Comparison of ENCODE assay signal across 1 cellular context in genomic region chr19:54207908-54208783, GRCh38.
TF ChIP-seq lines count a peak whose summit lies in the region.

No MANE protein-coding gene starts in this region.

TF ChIP-seq in K562, 482 proteins besides CTCF, POLR2A, EP300 and RAD21 (continued from another document and continues in another):
- TF ChIP-seq, protein P1, sequence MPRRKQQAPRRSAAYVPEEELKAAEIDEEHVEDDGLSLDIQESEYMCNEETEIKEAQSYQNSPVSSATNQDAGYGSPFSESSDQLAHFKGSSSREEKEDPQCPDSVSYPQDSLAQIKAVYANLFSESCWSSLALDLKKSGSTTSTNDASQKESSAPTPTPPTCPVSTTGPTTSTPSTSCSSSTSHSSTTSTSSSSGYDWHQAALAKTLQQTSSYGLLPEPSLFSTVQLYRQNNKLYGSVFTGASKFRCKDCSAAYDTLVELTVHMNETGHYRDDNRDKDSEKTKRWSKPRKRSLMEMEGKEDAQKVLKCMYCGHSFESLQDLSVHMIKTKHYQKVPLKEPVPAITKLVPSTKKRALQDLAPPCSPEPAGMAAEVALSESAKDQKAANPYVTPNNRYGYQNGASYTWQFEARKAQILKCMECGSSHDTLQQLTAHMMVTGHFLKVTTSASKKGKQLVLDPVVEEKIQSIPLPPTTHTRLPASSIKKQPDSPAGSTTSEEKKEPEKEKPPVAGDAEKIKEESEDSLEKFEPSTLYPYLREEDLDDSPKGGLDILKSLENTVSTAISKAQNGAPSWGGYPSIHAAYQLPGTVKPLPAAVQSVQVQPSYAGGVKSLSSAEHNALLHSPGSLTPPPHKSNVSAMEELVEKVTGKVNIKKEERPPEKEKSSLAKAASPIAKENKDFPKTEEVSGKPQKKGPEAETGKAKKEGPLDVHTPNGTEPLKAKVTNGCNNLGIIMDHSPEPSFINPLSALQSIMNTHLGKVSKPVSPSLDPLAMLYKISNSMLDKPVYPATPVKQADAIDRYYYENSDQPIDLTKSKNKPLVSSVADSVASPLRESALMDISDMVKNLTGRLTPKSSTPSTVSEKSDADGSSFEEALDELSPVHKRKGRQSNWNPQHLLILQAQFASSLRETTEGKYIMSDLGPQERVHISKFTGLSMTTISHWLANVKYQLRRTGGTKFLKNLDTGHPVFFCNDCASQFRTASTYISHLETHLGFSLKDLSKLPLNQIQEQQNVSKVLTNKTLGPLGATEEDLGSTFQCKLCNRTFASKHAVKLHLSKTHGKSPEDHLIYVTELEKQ (CRISPR knock-in tag; IDR thresholded peaks at IDR 0.05) = no peak; the same call in 1 of the 2 replicates
- TF ChIP-seq BDP1 (IDR thresholded peaks at IDR 0.05; ENCODE audit: insufficient read depth, insufficient read length) (no peak), ESRRB (CRISPR knock-in tag; IDR thresholded peaks at IDR 0.05; ENCODE audit: borderline replicate concordance) (peak; percentile 81; the same call in 1 of the 2 replicates), SP1 (CRISPR knock-in tag; IDR thresholded peaks at IDR 0.05) (peak; percentile 86), PURB (CRISPR knock-in tag; IDR thresholded peaks at IDR 0.05; ENCODE audit: low read depth) (no peak), PHB2 (IDR thresholded peaks at IDR 0.05; ENCODE audit: low read depth) (0 out of 2 replicates have a peak, but pooled peaks have one; percentile 21), TCF3 (CRISPR knock-in tag; IDR thresholded peaks at IDR 0.05) (peak; percentile 96), PKNOX1 (IDR thresholded peaks at IDR 0.05) (0 out of 2 replicates have a peak, but pooled peaks have one; percentile 49), DDX20 (tag; IDR thresholded peaks at IDR 0.05; ENCODE audit: low read depth) (no peak), HSF4 (CRISPR knock-in tag; IDR thresholded peaks at IDR 0.05; ENCODE audit: borderline replicate concordance) (no peak), CC2D1A (IDR thresholded peaks at IDR 0.05) (peak; percentile 64; the same call in 1 of the 2 replicates), ZNF3 (CRISPR knock-in tag; IDR thresholded peaks at IDR 0.05) (no peak), ZNF197 (CRISPR knock-in tag; IDR thresholded peaks at IDR 0.05; ENCODE audit: low read depth) (no peak), MTA1 (IDR thresholded peaks at IDR 0.05; ENCODE audit: borderline replicate concordance) (peak; percentile 81; the same call in 1 of the 2 replicates), ZKSCAN3 (CRISPR knock-in tag; IDR thresholded peaks at IDR 0.05) (no peak), ZNF143 (CRISPR knock-in tag; IDR thresholded peaks at IDR 0.05) (no peak), DIDO1 (tag; IDR thresholded peaks at IDR 0.05; ENCODE audit: low read depth) (no peak), TGIF2 (CRISPR knock-in tag; IDR thresholded peaks at IDR 0.05) (no peak), FOXJ3 (CRISPR knock-in tag; IDR thresholded peaks at IDR 0.05) (peak; percentile 93), ARID3B (CRISPR knock-in tag; IDR thresholded peaks at IDR 0.05; ENCODE audit: borderline replicate concordance) (no peak), BHLHE40 (IDR thresholded peaks at IDR 0.05; ENCODE audit: low read length) (peak; percentile 82), ETS2 (tag; IDR thresholded peaks at IDR 0.05; ENCODE audit: borderline replicate concordance, poor library complexity, severe bottlenecking) (no peak), ZSCAN32 (CRISPR knock-in tag; IDR thresholded peaks at IDR 0.05) (no peak), DACH1 (IDR thresholded peaks at IDR 0.05; ENCODE audit: partially characterized antibody) (peak; percentile 81), BCOR (IDR thresholded peaks at IDR 0.05) (peak; percentile 72; the same call in 1 of the 2 replicates), PCBP2 (IDR thresholded peaks at IDR 0.05; ENCODE audit: low read depth, low read length, poor library complexity, severe bottlenecking) (no peak), RBM17 (IDR thresholded peaks at IDR 0.05; ENCODE audit: borderline replicate concordance, low read depth, low read length) (no peak), NFE2 (IDR thresholded peaks at IDR 0.05; ENCODE audit: low read depth) (peak; percentile 36), ZBTB5 (IDR thresholded peaks at IDR 0.05) (no peak; the same call in 1 of the 2 replicates), CCNT2 (IDR thresholded peaks at IDR 0.05; ENCODE audit: borderline replicate concordance, extremely low read depth, insufficient read length, low read depth, low read length) (peak; percentile 72), BRD4 (IDR thresholded peaks at IDR 0.05) (no peak), ZNF586 (CRISPR knock-in tag; conservative IDR thresholded peaks at IDR 0.05) (no peak; the same call in 1 of the 2 replicates), FOXM1 (IDR thresholded peaks at IDR 0.05; ENCODE audit: low read depth) (peak; percentile 66; the same call in 1 of the 2 replicates), FOXM1 (CRISPR knock-in tag; IDR thresholded peaks at IDR 0.05; ENCODE audit: low read depth) (no peak), E2F4 (CRISPR knock-in tag; IDR thresholded peaks at IDR 0.05; ENCODE audit: low read depth) (no peak), ZNF134 (CRISPR knock-in tag; conservative IDR thresholded peaks at IDR 0.05) (no peak), NRF1 (conservative IDR thresholded peaks at IDR 0.05 in 1 of 2, IDR thresholded peaks at IDR 0.05 in 1 of 2) (peak; percentile 24 to 55; a peak in 2 of 4 replicates), ZNF395 (CRISPR knock-in tag; IDR thresholded peaks at IDR 0.05) (peak; percentile 88; the same call in 1 of the 2 replicates), ZNF583 (CRISPR knock-in tag; IDR thresholded peaks at IDR 0.05) (peak; percentile 55; the same call in 1 of the 2 replicates), ZNF165 (CRISPR knock-in tag; IDR thresholded peaks at IDR 0.05; ENCODE audit: borderline replicate concordance) (0 out of 2 replicates have a peak, but pooled peaks have one; percentile 35), LARP7 (IDR thresholded peaks at IDR 0.05) (no peak), CBFB (CRISPR knock-in tag; IDR thresholded peaks at IDR 0.05) (no peak), NFXL1 (CRISPR knock-in tag; IDR thresholded peaks at IDR 0.05) (0 out of 2 replicates have a peak, but pooled peaks have one; percentile 54)
- TF ChIP-seq, protein P2, sequence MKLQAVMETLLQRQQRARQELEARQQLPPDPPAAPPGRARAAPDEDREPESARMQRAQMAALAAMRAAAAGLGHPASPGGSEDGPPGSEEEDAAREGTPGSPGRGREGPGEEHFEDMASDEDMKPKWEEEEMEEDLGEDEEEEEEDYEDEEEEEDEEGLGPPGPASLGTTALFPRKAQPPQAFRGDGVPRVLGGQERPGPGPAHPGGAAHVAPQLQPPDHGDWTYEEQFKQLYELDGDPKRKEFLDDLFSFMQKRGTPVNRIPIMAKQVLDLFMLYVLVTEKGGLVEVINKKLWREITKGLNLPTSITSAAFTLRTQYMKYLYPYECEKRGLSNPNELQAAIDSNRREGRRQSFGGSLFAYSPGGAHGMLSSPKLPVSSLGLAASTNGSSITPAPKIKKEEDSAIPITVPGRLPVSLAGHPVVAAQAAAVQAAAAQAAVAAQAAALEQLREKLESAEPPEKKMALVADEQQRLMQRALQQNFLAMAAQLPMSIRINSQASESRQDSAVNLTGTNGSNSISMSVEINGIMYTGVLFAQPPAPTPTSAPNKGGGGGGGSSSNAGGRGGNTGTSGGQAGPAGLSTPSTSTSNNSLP (IDR thresholded peaks at IDR 0.05; ENCODE audit: borderline replicate concordance, low read depth, low read length) = no peak
- TF ChIP-seq, protein P3, sequence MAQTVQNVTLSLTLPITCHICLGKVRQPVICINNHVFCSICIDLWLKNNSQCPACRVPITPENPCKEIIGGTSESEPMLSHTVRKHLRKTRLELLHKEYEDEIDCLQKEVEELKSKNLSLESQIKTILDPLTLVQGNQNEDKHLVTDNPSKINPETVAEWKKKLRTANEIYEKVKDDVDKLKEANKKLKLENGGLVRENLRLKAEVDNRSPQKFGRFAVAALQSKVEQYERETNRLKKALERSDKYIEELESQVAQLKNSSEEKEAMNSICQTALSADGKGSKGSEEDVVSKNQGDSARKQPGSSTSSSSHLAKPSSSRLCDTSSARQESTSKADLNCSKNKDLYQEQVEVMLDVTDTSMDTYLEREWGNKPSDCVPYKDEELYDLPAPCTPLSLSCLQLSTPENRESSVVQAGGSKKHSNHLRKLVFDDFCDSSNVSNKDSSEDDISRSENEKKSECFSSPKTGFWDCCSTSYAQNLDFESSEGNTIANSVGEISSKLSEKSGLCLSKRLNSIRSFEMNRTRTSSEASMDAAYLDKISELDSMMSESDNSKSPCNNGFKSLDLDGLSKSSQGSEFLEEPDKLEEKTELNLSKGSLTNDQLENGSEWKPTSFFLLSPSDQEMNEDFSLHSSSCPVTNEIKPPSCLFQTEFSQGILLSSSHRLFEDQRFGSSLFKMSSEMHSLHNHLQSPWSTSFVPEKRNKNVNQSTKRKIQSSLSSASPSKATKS (CRISPR knock-in tag; IDR thresholded peaks at IDR 0.05) = no peak
- TF ChIP-seq, protein P4, sequence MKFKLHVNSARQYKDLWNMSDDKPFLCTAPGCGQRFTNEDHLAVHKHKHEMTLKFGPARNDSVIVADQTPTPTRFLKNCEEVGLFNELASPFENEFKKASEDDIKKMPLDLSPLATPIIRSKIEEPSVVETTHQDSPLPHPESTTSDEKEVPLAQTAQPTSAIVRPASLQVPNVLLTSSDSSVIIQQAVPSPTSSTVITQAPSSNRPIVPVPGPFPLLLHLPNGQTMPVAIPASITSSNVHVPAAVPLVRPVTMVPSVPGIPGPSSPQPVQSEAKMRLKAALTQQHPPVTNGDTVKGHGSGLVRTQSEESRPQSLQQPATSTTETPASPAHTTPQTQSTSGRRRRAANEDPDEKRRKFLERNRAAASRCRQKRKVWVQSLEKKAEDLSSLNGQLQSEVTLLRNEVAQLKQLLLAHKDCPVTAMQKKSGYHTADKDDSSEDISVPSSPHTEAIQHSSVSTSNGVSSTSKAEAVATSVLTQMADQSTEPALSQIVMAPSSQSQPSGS (CRISPR knock-in tag; IDR thresholded peaks at IDR 0.05) = no peak
- TF ChIP-seq, protein P5, sequence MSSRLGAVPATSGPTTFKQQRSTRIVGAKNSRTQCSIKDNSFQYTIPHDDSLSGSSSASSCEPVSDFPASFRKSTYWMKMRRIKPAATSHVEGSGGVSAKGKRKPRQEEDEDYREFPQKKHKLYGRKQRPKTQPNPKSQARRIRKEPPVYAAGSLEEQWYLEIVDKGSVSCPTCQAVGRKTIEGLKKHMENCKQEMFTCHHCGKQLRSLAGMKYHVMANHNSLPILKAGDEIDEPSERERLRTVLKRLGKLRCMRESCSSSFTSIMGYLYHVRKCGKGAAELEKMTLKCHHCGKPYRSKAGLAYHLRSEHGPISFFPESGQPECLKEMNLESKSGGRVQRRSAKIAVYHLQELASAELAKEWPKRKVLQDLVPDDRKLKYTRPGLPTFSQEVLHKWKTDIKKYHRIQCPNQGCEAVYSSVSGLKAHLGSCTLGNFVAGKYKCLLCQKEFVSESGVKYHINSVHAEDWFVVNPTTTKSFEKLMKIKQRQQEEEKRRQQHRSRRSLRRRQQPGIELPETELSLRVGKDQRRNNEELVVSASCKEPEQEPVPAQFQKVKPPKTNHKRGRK (tag; IDR thresholded peaks at IDR 0.05) = no peak
